Comparison of ENCODE assay signal across 27 cellular contexts in the genomic region with DNA sequence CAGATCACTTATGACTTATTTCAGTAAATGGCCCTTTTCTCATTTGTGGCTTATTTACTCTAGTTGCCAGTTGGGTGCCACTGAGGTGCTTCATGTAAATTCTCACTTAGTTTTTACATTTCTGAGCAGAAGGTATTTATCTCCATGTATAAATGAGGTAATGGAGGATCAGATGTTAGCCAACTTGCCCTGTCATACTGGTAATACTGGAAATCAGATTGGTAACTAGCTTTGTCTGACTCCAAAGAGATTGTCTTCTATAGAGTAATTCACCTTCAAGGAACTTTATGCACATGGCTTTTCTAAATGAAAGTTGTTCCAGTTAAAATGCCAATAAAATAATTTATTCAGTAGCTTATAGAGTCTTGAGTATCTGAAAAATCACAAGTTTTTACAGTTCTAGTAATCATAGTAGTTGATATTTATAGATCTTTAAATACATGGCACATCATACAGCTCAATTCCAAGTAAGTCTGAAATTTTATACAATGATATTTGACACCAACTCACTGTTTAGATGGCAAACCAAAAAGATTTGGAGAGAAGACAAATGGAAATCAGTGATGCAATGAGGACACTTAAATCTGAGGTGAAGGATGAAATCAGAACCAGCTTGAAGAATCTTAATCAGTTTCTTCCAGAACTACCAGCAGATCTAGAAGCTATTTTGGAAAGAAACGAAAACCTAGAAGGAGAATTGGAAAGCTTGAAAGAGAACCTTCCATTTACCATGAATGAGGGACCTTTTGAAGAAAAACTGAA. TPM values are rescaled to one million over a fixed set of nuclear protein-coding genes. Genes with fewer than 3 reads are reported as not detected.
DNase-seq lines count a peak whose midpoint lies in the region; ATAC-seq, FAIRE-seq and TF ChIP-seq lines count a peak whose summit lies in the region.
"Had no signal": no experiment of that assay in that cellular context is flagged by ENCODE, and none has a peak within 500 bp of the region (broad histone marks: within the 10 kb centered on the region; RNA-seq: fewer than 3 reads in every experiment).

No MANE protein-coding gene starts in this region.

- peaks cover 94% of the 10 kb centered on the region for H3K36me3 ChIP-seq in Karpas-422 (ENCODE audit: insufficient read depth, low read length)
- H3K36me3 ChIP-seq in K562 (ENCODE audit: control insufficient read depth, insufficient read depth, low read length): peaks cover 88% of the 10 kb centered on the region; the same call in 2 of the 3 replicates

- FAIRE-seq in K562 (lab: Jason Lieb, UNC): no peak
- FAIRE-seq: pancreas had no signal

- H3K4me1 ChIP-seq in Karpas-422 (ENCODE audit: low read length) (peaks cover 64% of the 10 kb centered on the region), K562 (replicated peaks in 1 of 2; ENCODE audit: control insufficient read depth in 2 of 2, insufficient read depth in 2 of 2, low read length in 2 of 2) (no peaks in the 10 kb centered on the region; a peak in 1 of 5 replicates)
- H3K4me1 ChIP-seq: BLaER1, body of pancreas, gastroesophageal sphincter had no signal

- WGBS in K562 (ENCODE audit: insufficient coverage, low coverage, missing lambda C conversion rate): 68% methylated on average over 1 of the region's 1 CpG

- H3K27me3 Mint-ChIP-seq in natural killer cell (ENCODE audit: low read depth in 2 of 2): no peaks in the 10 kb centered on the region
- no peaks in the 10 kb centered on the region for H3K27me3 Mint-ChIP-seq in natural killer cell treated with Interleukin-12 subunit alpha and Interleukin-12 subunit beta and Interleukin-15 and Interleukin-18, amount 100 ng/mL, for 72 hours
- H3K27me3 Mint-ChIP-seq: activated CD4-positive, alpha-beta T cell treated with anti-CD3 and anti-CD28 coated beads, Interleukin-2, amount 10 ng/mL, durations not matched to agents 24 days and 14 days; stimulated activated memory B cell treated with anti-CD40 and anti-IgM and Interleukin-4, amounts not matched to agents 10 μg/mL and 1 μg/mL and 100 μg/mL, for 72 hours had no signal

- TF ChIP-seq EP300 in K562 (IDR thresholded peaks at IDR 0.05; ENCODE audit: low read length): no peak

- POLR2A ChIA-PET in K562 (lab: Yijun Ruan, JAX): interaction anchor here (0.7 to 1.4 kb wide), 4 partner anchors 11 to 13 kb away, joined by 3 read pairs; no protein-coding TSS in a partner anchor

- DNase-seq in natural killer cell: no peak
- no peak for DNase-seq in natural killer cell treated with Interleukin-12 subunit alpha and Interleukin-12 subunit beta and Interleukin-15 and Interleukin-18, amount 100 ng/mL, for 72 hours (ENCODE audit: low spot score)
- no peak for DNase-seq in Karpas-422
- no peak for DNase-seq in K562 (ENCODE audit: extremely low read depth in 1 of 4, low spot score in 3 of 4)
- DNase-seq in stimulated activated effector memory CD8-positive, alpha-beta T cell treated with anti-CD3 and anti-CD28 coated beads, Interleukin-12 subunit alpha, Interleukin-12 subunit beta, amount 100 ng/mL, for 72 hours (ENCODE audit: low spot score in 2 of 2): no peak
- DNase-seq in GDM1 (lab: John Stamatoyannopoulos, UW): no peak
- no peak for DNase-seq in globus pallidus (ENCODE audit: low spot score)
- no peak for DNase-seq in T1000 (lab: John Stamatoyannopoulos, UW)
- DNase-seq: activated CD4-positive, alpha-beta T cell treated with anti-CD3 and anti-CD28 coated beads, Interleukin-2, amount 10 ng/mL, durations not matched to agents 24 days and 14 days; body of pancreas; cerebellar nuclear complex; GF-D8; left cardiac atrium; NCI-H1092; NCI-H1694; NCI-H446 treated with DMSO at 0.1 percent for 48 hours; NCI-H82; pancreas; T-helper 9 cell; upper lobe of right lung had no signal

- H3K4me3 Mint-ChIP-seq in natural killer cell: no peak overlapping the region
- no peak overlapping the region for H3K4me3 Mint-ChIP-seq in natural killer cell treated with Interleukin-12 subunit alpha and Interleukin-12 subunit beta and Interleukin-15 and Interleukin-18, amount 100 ng/mL, for 72 hours
- no peak overlapping the region for H3K4me3 Mint-ChIP-seq in stimulated activated effector memory CD8-positive, alpha-beta T cell treated with anti-CD3 and anti-CD28 coated beads, Interleukin-12 subunit alpha, Interleukin-12 subunit beta, amount 100 ng/mL, for 72 hours
- H3K4me3 Mint-ChIP-seq: activated CD4-positive, alpha-beta T cell treated with anti-CD3 and anti-CD28 coated beads, Interleukin-2, amount 10 ng/mL, durations not matched to agents 24 days and 14 days; neural crest cell; stimulated activated memory B cell treated with anti-CD40 and anti-IgM and Interleukin-4, amounts not matched to agents 10 μg/mL and 1 μg/mL and 100 μg/mL, for 72 hours had no signal

- TF ChIP-seq RAD21 in K562 (CRISPR knock-in tag; conservative IDR thresholded peaks at IDR 0.05 in 1 of 2, IDR thresholded peaks at IDR 0.05 in 1 of 2): no peak

- intact Hi-C loops in natural killer cell (cut with micrococcal nuclease) (no loop called here), K562 (cut with micrococcal nuclease) (no loop called here)

- peaks cover 39% of the 10 kb centered on the region for H3K79me2 ChIP-seq in Karpas-422 (ENCODE audit: low read length)
- no peaks in the 10 kb centered on the region for H3K79me2 ChIP-seq in K562 (ENCODE audit: control insufficient read depth, insufficient read depth, low read length)

- H4K20me1 ChIP-seq in Karpas-422 (ENCODE audit: insufficient read depth, low read depth, low read length): no peaks in the 10 kb centered on the region
- no peaks in the 10 kb centered on the region for H4K20me1 ChIP-seq in K562 (replicated peaks; ENCODE audit: control insufficient read depth, insufficient read depth, low read length)

- H2AFZ ChIP-seq in Karpas-422 (ENCODE audit: low read length) (no peak overlapping the region), K562 (ENCODE audit: low read depth, low read length) (no peak overlapping the region)

- ATAC-seq in natural killer cell (no peak), K562 (no peak)
- no peak for ATAC-seq in natural killer cell treated with Interleukin-12 subunit alpha and Interleukin-12 subunit beta and Interleukin-15 and Interleukin-18, amount 100 ng/mL, for 72 hours
- no peak for ATAC-seq in stimulated activated effector memory CD8-positive, alpha-beta T cell treated with anti-CD3 and anti-CD28 coated beads, Interleukin-12 subunit alpha, Interleukin-12 subunit beta, amount 100 ng/mL, for 72 hours
- ATAC-seq: body of pancreas; gastroesophageal sphincter; left cardiac atrium; pancreas; stimulated activated memory B cell treated with anti-CD40 and anti-IgM and Interleukin-4, amounts not matched to agents 10 μg/mL and 1 μg/mL and 100 μg/mL, for 72 hours; upper lobe of right lung had no signal

- no peak for TF ChIP-seq CTCF in natural killer cell (IDR thresholded peaks at IDR 0.05)
- TF ChIP-seq CTCF in K562 (IDR thresholded peaks at IDR 0.05 in 2 of 3, conservative IDR thresholded peaks at IDR 0.05 in 1 of 3; ENCODE audit: insufficient read depth in 2 of 3, low read depth in 1 of 3, low read length in 3 of 3): no peak

- H3K4me2 ChIP-seq in Karpas-422 (ENCODE audit: low read depth, low read length, poor library complexity, severe bottlenecking): no peak overlapping the region
- H3K4me2 ChIP-seq in K562 (ENCODE audit: insufficient read depth, low read length): no peak overlapping the region
- H3K4me2 ChIP-seq: BLaER1 had no signal

- CTCF ChIA-PET in K562 (lab: Yijun Ruan, JAX; ENCODE audit: low intra/inter-chr PET ratio): no interaction called here

- no peaks in the 10 kb centered on the region for H3K27me3 ChIP-seq in Karpas-422 (ENCODE audit: low read length)
- H3K27me3 ChIP-seq in K562 (ENCODE audit: control insufficient read depth in 2 of 2, insufficient read depth in 2 of 2, low read length in 2 of 2): no peaks in the 10 kb centered on the region
- H3K27me3 ChIP-seq: BLaER1, body of pancreas, gastroesophageal sphincter, pancreas, suprapubic skin, upper lobe of right lung had no signal

- H3K4me3 ChIP-seq in Karpas-422 (ENCODE audit: low read length) (no peak overlapping the region), K562 (no peak overlapping the region)
- H3K4me3 ChIP-seq: BLaER1, body of pancreas, gastroesophageal sphincter, lung, pancreas, suprapubic skin, upper lobe of right lung had no signal

- H3K27ac Mint-ChIP-seq in natural killer cell: peak overlapping the region; percentile 53 to 73
- peak overlapping the region in 1 of 2 donors; percentile 26 for H3K27ac Mint-ChIP-seq in natural killer cell treated with Interleukin-12 subunit alpha and Interleukin-12 subunit beta and Interleukin-15 and Interleukin-18, amount 100 ng/mL, for 72 hours
- peak overlapping the region; percentile 77 for H3K27ac Mint-ChIP-seq in stimulated activated effector memory CD8-positive, alpha-beta T cell treated with anti-CD3 and anti-CD28 coated beads, Interleukin-12 subunit alpha, Interleukin-12 subunit beta, amount 100 ng/mL, for 72 hours
- H3K27ac Mint-ChIP-seq: activated CD4-positive, alpha-beta T cell treated with anti-CD3 and anti-CD28 coated beads, Interleukin-2, amount 10 ng/mL, durations not matched to agents 24 days and 14 days had no signal

- H3K9me3 ChIP-seq in Karpas-422 (ENCODE audit: low read length) (no peaks in the 10 kb centered on the region), K562 (replicated peaks; ENCODE audit: control insufficient read depth, insufficient read depth, low read depth, low read length) (no peaks in the 10 kb centered on the region)
- H3K9me3 ChIP-seq: BLaER1, body of pancreas, gastroesophageal sphincter, pancreas, suprapubic skin, upper lobe of right lung had no signal

- no peaks in the 10 kb centered on the region for H3K9me1 ChIP-seq in K562 (ENCODE audit: control insufficient read depth, insufficient read depth, low read length)

- no TSS peak for BruUV-seq in K562 (replicated peaks; lab: Mats Ljungman, UMichigan)

- no peak overlapping the region for H3K9ac ChIP-seq in Karpas-422 (ENCODE audit: low read length)
- no peak overlapping the region for H3K9ac ChIP-seq in K562 (ENCODE audit: insufficient read depth in 1 of 2, low read depth in 2 of 2, low read length in 2 of 2)
- H3K9ac ChIP-seq: BLaER1 had no signal

- H3K27ac ChIP-seq in Karpas-422 (ENCODE audit: low read length) (peak overlapping the region; percentile 86), K562 (ENCODE audit: extremely low read depth, low read depth, low read length) (no peak overlapping the region)
- H3K27ac ChIP-seq: BLaER1, body of pancreas, gastroesophageal sphincter, pancreas, suprapubic skin, upper lobe of right lung, VCaP had no signal

- peaks cover 20% of the 10 kb centered on the region for H3K36me3 Mint-ChIP-seq in natural killer cell
- H3K36me3 Mint-ChIP-seq in natural killer cell treated with Interleukin-12 subunit alpha and Interleukin-12 subunit beta and Interleukin-15 and Interleukin-18, amount 100 ng/mL, for 72 hours: peaks cover 24% of the 10 kb centered on the region
- H3K36me3 Mint-ChIP-seq in stimulated activated effector memory CD8-positive, alpha-beta T cell treated with anti-CD3 and anti-CD28 coated beads, Interleukin-12 subunit alpha, Interleukin-12 subunit beta, amount 100 ng/mL, for 72 hours: peaks cover 98% of the 10 kb centered on the region

- TF ChIP-seq POLR2A in K562 (conservative IDR thresholded peaks at IDR 0.05): no peak

- in situ Hi-C loops in K562 (cut with MboI): no loop called here

- H3K4me1 Mint-ChIP-seq in natural killer cell: peaks cover 9 to 25% of the 10 kb centered on the region in 2 donors
- peaks cover 4 to 5% of the 10 kb centered on the region in 2 donors for H3K4me1 Mint-ChIP-seq in natural killer cell treated with Interleukin-12 subunit alpha and Interleukin-12 subunit beta and Interleukin-15 and Interleukin-18, amount 100 ng/mL, for 72 hours (ENCODE audit: low read depth in 2 of 2)
- peaks cover 7% of the 10 kb centered on the region for H3K4me1 Mint-ChIP-seq in stimulated activated effector memory CD8-positive, alpha-beta T cell treated with anti-CD3 and anti-CD28 coated beads, Interleukin-12 subunit alpha, Interleukin-12 subunit beta, amount 100 ng/mL, for 72 hours
- H3K4me1 Mint-ChIP-seq: neural crest cell; stimulated activated memory B cell treated with anti-CD40 and anti-IgM and Interleukin-4, amounts not matched to agents 10 μg/mL and 1 μg/mL and 100 μg/mL, for 72 hours had no signal

- H3K9me3 Mint-ChIP-seq in natural killer cell: no peaks in the 10 kb centered on the region
- H3K9me3 Mint-ChIP-seq in natural killer cell treated with Interleukin-12 subunit alpha and Interleukin-12 subunit beta and Interleukin-15 and Interleukin-18, amount 100 ng/mL, for 72 hours: no peaks in the 10 kb centered on the region
- H3K9me3 Mint-ChIP-seq in stimulated activated effector memory CD8-positive, alpha-beta T cell treated with anti-CD3 and anti-CD28 coated beads, Interleukin-12 subunit alpha, Interleukin-12 subunit beta, amount 100 ng/mL, for 72 hours: no peaks in the 10 kb centered on the region
- H3K9me3 Mint-ChIP-seq: activated CD4-positive, alpha-beta T cell treated with anti-CD3 and anti-CD28 coated beads, Interleukin-2, amount 10 ng/mL, durations not matched to agents 24 days and 14 days; neural crest cell; stimulated activated memory B cell treated with anti-CD40 and anti-IgM and Interleukin-4, amounts not matched to agents 10 μg/mL and 1 μg/mL and 100 μg/mL, for 72 hours had no signal

- no peaks in the 10 kb centered on the region for H3K9me2 ChIP-seq in Karpas-422 (replicated peaks; ENCODE audit: insufficient read depth, low read length)

RNA-seq across cellular contexts. Expression of gene RAB14, which starts 28.8 kb away (rescaled TPM):
- total RNA-seq in natural killer cell (10 to 100 TPM; 46.2 to 67.6 (median 57.3) TPM), K562 (2014; rRNA removed) (10.3 and 11.8 TPM in 2 replicates), K562 (2014; rRNA removed; fragmentation: Illumina TruSeq; extraction: Trizol) (25.5 and 26.8 TPM in 2 replicates), K562 (2015; rRNA removed; fragmentation: Illumina TruSeq; extraction: Trizol) (23.6 and 25.4 TPM in 2 replicates), K562 (2021) (41.8 and 48.4 TPM in 2 replicates)
- total RNA-seq in natural killer cell treated with Interleukin-12 subunit alpha and Interleukin-12 subunit beta and Interleukin-15 and Interleukin-18, amount 100 ng/mL, for 72 hours: 10 to 100 TPM; 40.6 to 73.8 TPM
- 17.4 and 49.5 TPM in 2 replicates for total RNA-seq in Karpas-422 (2014; rRNA removed; shearing (Covaris generic); ENCODE audit: low replicate concordance)
- total RNA-seq in K562 (2011; cell fraction: chromatin; rRNA removed; ENCODE audit: low replicate concordance): 10.7 and 28.6 TPM in 2 replicates
- total RNA-seq in K562 (2011; cell fraction: nucleolus; rRNA removed): 6.7 and 7.6 TPM in 2 replicates
- 20.8 and 42.9 TPM in 2 replicates for total RNA-seq in K562 (2011; cell fraction: nucleoplasm; rRNA removed)
- polyA plus RNA-seq in K562 (2011; rRNA removed) (17.6 and 19.8 TPM in 2 replicates), K562 (2014; fragmentation: Illumina TruSeq; extraction: Trizol) (32.4 and 35.8 TPM in 2 replicates), K562 (2014; fragmentation: Nextera tagmentation; extraction: Ambion mirVana) (10 to 100 TPM; 20.2 to 20.9 TPM), K562 (2014; rRNA removed) (15.9 and 16.7 TPM in 2 replicates)
- 4.0 and 10.5 TPM in 2 replicates for polyA plus RNA-seq in K562 (2011; cell fraction: cytosol; rRNA removed)
- polyA plus RNA-seq in K562 (2011; cell fraction: nucleus; rRNA removed): 11.3 and 16.5 TPM in 2 replicates
- 30.3 and 32.9 TPM in 2 replicates for polyA plus RNA-seq in K562 (2012)
- polyA minus RNA-seq in K562 (2011; rRNA and poly(A)+ RNA removed): 14.8 and 18.2 TPM in 2 replicates
- polyA minus RNA-seq in K562 (2011; cell fraction: cytosol; rRNA and poly(A)+ RNA removed): 12.5 and 15.7 TPM in 2 replicates
- polyA minus RNA-seq in K562 (2011; cell fraction: nucleus; rRNA and poly(A)+ RNA removed): 10.0 and 16.6 TPM in 2 replicates
